In the genomic region with DNA sequence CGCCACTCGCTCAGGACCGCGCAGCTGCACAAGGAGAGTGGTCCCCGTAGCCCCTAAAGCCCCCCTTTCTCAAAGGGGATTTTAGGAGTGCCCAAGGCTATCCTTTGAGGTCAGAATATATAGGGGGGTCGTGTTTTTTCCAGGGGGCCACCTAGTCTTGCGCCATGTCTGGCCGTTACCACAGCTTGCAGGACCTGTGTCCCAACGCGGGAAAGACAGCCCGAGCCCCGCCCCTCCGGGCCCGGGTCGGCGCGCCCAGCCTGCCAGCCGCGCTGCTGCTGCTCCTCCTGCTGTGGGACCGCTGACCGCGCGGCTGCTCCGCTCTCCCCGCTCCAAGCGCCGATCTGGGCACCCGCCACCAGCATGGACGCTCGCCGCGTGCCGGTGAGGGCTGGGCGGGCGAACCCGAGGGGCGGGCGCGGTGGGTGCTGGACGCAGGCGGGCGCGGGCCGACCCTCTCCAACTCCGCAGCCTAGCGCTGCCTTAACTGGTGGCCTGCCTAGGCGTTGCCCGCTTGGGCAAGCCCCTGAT, we compare ENCODE assay signal across 8 cellular contexts. TPM values are rescaled to one million over a fixed set of nuclear protein-coding genes. Genes with fewer than 3 reads are reported as not detected.
DNase-seq lines count a peak whose midpoint lies in the region; ATAC-seq and TF ChIP-seq lines count a peak whose summit lies in the region.

Gene CDCA7 (plus strand): TSS at position 272 of the 531 bp plus-strand sequence. CDS start 92 bp downstream, at position 364.

- H3K4me2 ChIP-seq in DND-41 (ENCODE audit: insufficient read depth, low read length) = peak within 1 kb of the TSS; percentile 76
- H3K4me2 ChIP-seq in parathyroid adenoma (ENCODE audit: low read length) = peak within 1 kb of the TSS; percentile 81

- no peak for TF ChIP-seq RAD21 in Ishikawa (IDR thresholded peaks at IDR 0.05; ENCODE audit: low read depth)

- peak within 1 kb of the TSS; percentile 67 to 98 for H3K4me3 ChIP-seq in DND-41 (ENCODE audit: low read depth in 1 of 2, low read length in 2 of 2)
- H3K4me3 ChIP-seq in parathyroid adenoma (ENCODE audit: low read depth, low read length) = peak within 1 kb of the TSS; percentile 22

- peak; percentile 86 for DNase-seq in DND-41
- DNase-seq in RPMI7951 (ENCODE audit: low read depth) = peak; percentile 76
- DNase-seq in activated gamma-delta T cell (lab: John Stamatoyannopoulos, UW) = peak; percentile 14
- DNase-seq in glomerular visceral epithelial cell (ENCODE audit: extremely low spot score) = peak; percentile 82
- DNase-seq in OCI-M2 (lab: John Stamatoyannopoulos, UW; ENCODE audit: unreplicated experiment) = no peak

- H3K27ac ChIP-seq in DND-41 (ENCODE audit: low read length) (peak within 1 kb of the TSS; percentile 100), parathyroid adenoma (no peak within 1 kb of the TSS)

- peak; percentile 16 for TF ChIP-seq CTCF in DND-41 (IDR thresholded peaks at IDR 0.05; ENCODE audit: borderline replicate concordance, extremely low read depth, low read length, poor library complexity, severe bottlenecking)
- no peak for TF ChIP-seq CTCF in parathyroid adenoma (IDR thresholded peaks at IDR 0.05)

- peaks cover 37% of the 10 kb centered on the region for H4K20me1 ChIP-seq in DND-41 (ENCODE audit: insufficient read depth, low read length)

- TF ChIP-seq EP300 in Ishikawa (IDR thresholded peaks at IDR 0.05; ENCODE audit: borderline replicate concordance) = no peak

- peaks cover 38% of the 10 kb centered on the region for H3K36me3 ChIP-seq in DND-41 (ENCODE audit: insufficient read depth, low read length)
- H3K36me3 ChIP-seq in parathyroid adenoma (ENCODE audit: control insufficient read depth, insufficient read depth, low read length) = no peaks in the 10 kb centered on the region

- H3K4me1 ChIP-seq in DND-41 (ENCODE audit: insufficient read depth, low read length) = peaks cover 58% of the 10 kb centered on the region
- peaks cover 2% of the 10 kb centered on the region for H3K4me1 ChIP-seq in parathyroid adenoma

- H2AFZ ChIP-seq in DND-41 (ENCODE audit: low read depth, low read length) (peak within 1 kb of the TSS; percentile 97), parathyroid adenoma (peak within 1 kb of the TSS; percentile 68)

- peak; percentile 73 for ATAC-seq in DND-41 (ENCODE audit: insufficient read depth, low read depth)
- peak; percentile 38 for ATAC-seq in GM21619 (IDR thresholded peaks at IDR 0.05; ENCODE audit: unreplicated experiment)

- H3K79me2 ChIP-seq in DND-41 (ENCODE audit: insufficient read depth, low read length) = peaks cover 66% of the 10 kb centered on the region
- H3K79me2 ChIP-seq in parathyroid adenoma = no peaks in the 10 kb centered on the region

- H3K27me3 ChIP-seq in DND-41 (ENCODE audit: insufficient read depth, low read length, poor library complexity) = no peaks in the 10 kb centered on the region
- peaks cover 6% of the 10 kb centered on the region for H3K27me3 ChIP-seq in parathyroid adenoma (ENCODE audit: control insufficient read depth, insufficient read depth, low read length)

- H3K9ac ChIP-seq in DND-41 (ENCODE audit: low read depth, low read length) (peak within 1 kb of the TSS; percentile 99), parathyroid adenoma (no peak within 1 kb of the TSS)

- H3K9me3 ChIP-seq in DND-41 (ENCODE audit: insufficient read depth, low read length, severe bottlenecking) (no peaks in the 10 kb centered on the region), parathyroid adenoma (ENCODE audit: control insufficient read depth, low read length) (no peaks in the 10 kb centered on the region)

TF ChIP-seq in Ishikawa, 13 proteins besides CTCF, POLR2A, EP300 and RAD21:
- TF ChIP-seq NFIC (IDR thresholded peaks at IDR 0.05) = no peak
- TF ChIP-seq CREB1 (IDR thresholded peaks at IDR 0.05; ENCODE audit: low read depth) = no peak
- TF ChIP-seq TCF12 (IDR thresholded peaks at IDR 0.05; ENCODE audit: low read depth) = peak; percentile 33; the same call in 1 of the 2 replicates
- TF ChIP-seq, protein P1, sequence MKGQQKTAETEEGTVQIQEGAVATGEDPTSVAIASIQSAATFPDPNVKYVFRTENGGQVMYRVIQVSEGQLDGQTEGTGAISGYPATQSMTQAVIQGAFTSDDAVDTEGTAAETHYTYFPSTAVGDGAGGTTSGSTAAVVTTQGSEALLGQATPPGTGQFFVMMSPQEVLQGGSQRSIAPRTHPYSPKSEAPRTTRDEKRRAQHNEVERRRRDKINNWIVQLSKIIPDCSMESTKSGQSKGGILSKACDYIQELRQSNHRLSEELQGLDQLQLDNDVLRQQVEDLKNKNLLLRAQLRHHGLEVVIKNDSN (IDR thresholded peaks at IDR 0.05) = no peak
- TF ChIP-seq YY1 (IDR thresholded peaks at IDR 0.05; ENCODE audit: low read depth) = peak; percentile 65
- TF ChIP-seq, protein P2, sequence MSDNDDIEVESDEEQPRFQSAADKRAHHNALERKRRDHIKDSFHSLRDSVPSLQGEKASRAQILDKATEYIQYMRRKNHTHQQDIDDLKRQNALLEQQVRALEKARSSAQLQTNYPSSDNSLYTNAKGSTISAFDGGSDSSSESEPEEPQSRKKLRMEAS (IDR thresholded peaks at IDR 0.05) = peak; percentile 87
- 0 out of 2 replicates have a peak, but pooled peaks have one; percentile 3 for TF ChIP-seq EGR1 (IDR thresholded peaks at IDR 0.05)
- peak; percentile 49; the same call in 1 of the 2 replicates for TF ChIP-seq TAF1 (IDR thresholded peaks at IDR 0.05; ENCODE audit: low read depth)
- TF ChIP-seq ZBTB7A (IDR thresholded peaks at IDR 0.05; ENCODE audit: low read depth) = peak; percentile 72; the same call in 1 of the 2 replicates
TF ChIP-seq in Ishikawa: peak in this region for 6.

RNA-seq across cellular contexts. Expression of gene CDCA7, which starts in this region (rescaled TPM):
- total RNA-seq in RPMI7951 (2014; rRNA removed; shearing (Covaris generic)) = 21.4 and 28.8 TPM in 2 replicates
